Comparison of ENCODE assay signal across 1 cellular context in genomic region chr12:11836964-11837286, GRCh38.
TF ChIP-seq lines count a peak whose summit lies in the region.

No MANE protein-coding gene starts in this region.

TF ChIP-seq in GM23338, 12 proteins besides CTCF, POLR2A, EP300 and RAD21 (continued from another document):
- TF ChIP-seq ZNF462 (CRISPR knock-in tag; IDR thresholded peaks at IDR 0.05) (no peak), EZH2phosphoT487 (IDR thresholded peaks at IDR 0.05; ENCODE audit: unreplicated experiment) (no peak), CREB1 (CRISPR knock-in tag; IDR thresholded peaks at IDR 0.05; ENCODE audit: low read depth) (no peak), JUNB (IDR thresholded peaks at IDR 0.05; ENCODE audit: unreplicated experiment) (no peak), EZH2 (IDR thresholded peaks at IDR 0.05; ENCODE audit: low read depth, unreplicated experiment) (no peak), ZNF331 (CRISPR knock-in tag; IDR thresholded peaks at IDR 0.05; ENCODE audit: low read depth) (no peak), ZNF114 (CRISPR knock-in tag; IDR thresholded peaks at IDR 0.05) (no peak)
